In genomic region chr1:205890631-205891030, GRCh38 we compare ENCODE assay signal across 4 cellular contexts. TPM values are rescaled to one million over a fixed set of nuclear protein-coding genes. Genes with fewer than 3 reads are reported as not detected.
"Had no signal": no experiment of that assay in that cellular context is flagged by ENCODE, and none has a peak within 500 bp of the region (broad histone marks: within the 10 kb centered on the region; RNA-seq: fewer than 3 reads in every experiment).

No MANE protein-coding gene starts in this region.

RNA-seq across cellular contexts. Expression of gene PM20D1, which starts 40.7 kb away (rescaled TPM):
- total RNA-seq: HepG2, HT1080, K562 had no signal
- polyA plus RNA-seq: HepG2, K562 had no signal

RNA-seq across cellular contexts. Expression of gene SLC26A9, which starts 52.6 kb away (rescaled TPM):
- total RNA-seq: K562 had no signal
- polyA plus RNA-seq: IgD-negative memory B cell had no signal
